ENCODE assay signal across 24 cellular contexts in the genomic region with DNA sequence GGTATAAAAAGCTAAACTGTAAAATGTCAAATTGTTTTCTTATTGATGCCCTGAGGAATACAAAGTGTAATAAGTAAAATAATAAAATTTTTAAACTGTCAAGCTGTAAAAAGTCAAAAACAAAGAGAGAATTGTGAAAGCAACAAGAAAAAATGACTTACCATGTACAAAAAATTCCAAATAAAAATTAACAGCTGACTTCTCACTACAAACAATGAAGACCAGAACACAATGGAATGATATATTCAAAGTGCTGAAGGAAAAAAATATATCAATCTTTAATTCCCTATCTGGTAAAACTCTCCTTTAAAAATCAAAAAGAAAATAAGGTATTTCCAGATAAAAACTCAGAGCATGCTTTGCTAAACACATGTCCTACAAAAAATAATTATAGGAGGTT.
"Had no signal": no experiment of that assay in that cellular context is flagged by ENCODE, and none has a peak within 500 bp of the region (broad histone marks: within the 10 kb centered on the region; RNA-seq: fewer than 3 reads in every experiment).

No MANE protein-coding gene starts in this region.

- DNase-seq: effector CD8-positive, alpha-beta T cell; endodermal cell; foreskin fibroblast; gastrocnemius medialis; head of caudate nucleus; left ventricle myocardium superior; lower lobe of right lung; natural killer cell; occipital lobe; ovary; posterior cingulate gyrus; psoas muscle; right cardiac atrium; spleen; stimulated activated CD4-positive, alpha-beta T cell treated with anti-CD3 and anti-CD28 coated beads, Interleukin-4, amount 100 ng/mL, for 4 hours; stimulated activated naive CD8-positive, alpha-beta T cell treated with anti-CD3 and anti-CD28 coated beads, Interleukin-15, Interleukin-2, amounts not matched to agents 100 U/mL and 50 U/mL, for 24 hours; substantia nigra; testis; tibial artery had no signal

- ATAC-seq: esophagus mucosa; gastrocnemius medialis; left ventricle myocardium superior; lower lobe of right lung; natural killer cell; psoas muscle; right cardiac atrium; stimulated activated memory B cell treated with anti-CD40 and anti-IgM and Interleukin-4, amounts not matched to agents 10 μg/mL and 1 μg/mL and 100 μg/mL, for 72 hours; stimulated activated naive CD8-positive, alpha-beta T cell treated with anti-CD3 and anti-CD28 coated beads, Interleukin-15, Interleukin-2, amounts not matched to agents 100 U/mL and 50 U/mL, for 24 hours had no signal

- H3K4me1 ChIP-seq: gastrocnemius medialis, lower lobe of right lung, psoas muscle, spleen, testis, tibial artery had no signal

- FAIRE-seq: keratinocyte had no signal

- H3K9me3 ChIP-seq: gastrocnemius medialis, ovary, testis had no signal

- H3K27me3 ChIP-seq: gastrocnemius medialis, ovary, spleen, testis, tibial artery had no signal

- H3K36me3 ChIP-seq: gastrocnemius medialis, lower lobe of right lung, ovary, spleen, tibial artery had no signal

- H3K4me3 ChIP-seq: gastrocnemius medialis, lower lobe of right lung, ovary, psoas muscle, skin epidermis, spleen, testis, tibial artery had no signal

- H3K27ac ChIP-seq: epithelial cell of prostate, gastrocnemius medialis, lower lobe of right lung, ovary, psoas muscle, skin epidermis, spleen, testis, tibial artery had no signal
